Comparison of ENCODE assay signal across 12 cellular contexts in the genomic region with DNA sequence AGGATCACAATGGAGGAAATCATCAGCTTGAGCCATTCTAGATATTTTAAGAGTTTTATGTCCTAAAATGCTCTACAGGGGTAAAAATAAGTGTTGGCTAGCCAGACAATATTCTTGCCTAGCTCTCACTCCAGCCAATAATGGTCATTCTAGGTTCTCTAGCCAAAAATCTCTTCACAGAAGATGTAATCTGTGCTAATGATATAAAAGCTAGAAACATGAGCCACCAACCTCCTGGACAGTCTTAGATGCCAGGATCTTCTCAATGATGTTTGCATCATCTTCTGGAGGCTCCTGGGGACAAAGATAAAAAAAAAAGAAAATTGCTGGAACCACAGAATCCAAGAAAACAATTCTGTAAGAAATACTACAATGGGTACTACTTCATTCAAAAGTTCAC.
DNase-seq lines count a peak whose midpoint lies in the region; ATAC-seq and TF ChIP-seq lines count a peak whose summit lies in the region.
"Had no signal": no experiment of that assay in that cellular context is flagged by ENCODE, and none has a peak within 500 bp of the region (broad histone marks: within the 10 kb centered on the region; RNA-seq: fewer than 3 reads in every experiment).

No MANE protein-coding gene starts in this region.

- no peak for TF ChIP-seq CTCF in AG10803 (conservative IDR thresholded peaks at IDR 0.05; ENCODE audit: low read length)

- peaks cover 18% of the 10 kb centered on the region for H3K4me1 ChIP-seq in adipocyte (ENCODE audit: control insufficient read depth, insufficient read depth, low read length)
- H3K4me1 ChIP-seq: BE2C had no signal

- no peak overlapping the region for H3K9ac ChIP-seq in adipocyte (ENCODE audit: low read length)

- DNase-seq in AG10803 (ENCODE audit: low read depth), result peak; percentile 74
- DNase-seq in GM03348 (ENCODE audit: low spot score), result peak; percentile 21
- DNase-seq in adipocyte (ENCODE audit: low read depth), result peak; percentile 26
- no peak for DNase-seq in sciatic nerve (ENCODE audit: low spot score)
- no peak for DNase-seq in NCI-H2081 (lab: John Stamatoyannopoulos, UW)
- no peak for DNase-seq in HPDE6-E6E7 (ENCODE audit: extremely low spot score)
- DNase-seq in SIG-M5 treated with dmso at 0.1 percent for 504 hours (lab: John Stamatoyannopoulos, UW; ENCODE audit: unreplicated experiment), result no peak
- DNase-seq: BE2C; CD4-positive, alpha-beta memory T cell; DMS79; EL; HCEC 1CT had no signal

- H3K4me3 ChIP-seq in AG10803 (ENCODE audit: low read length) (no peak overlapping the region), adipocyte (ENCODE audit: low read length) (no peak overlapping the region)

- intact Hi-C loops in sciatic nerve (cut with DNase I), result no loop called here

- ATAC-seq in sciatic nerve, result peak; percentile 61

- H3K27me3 ChIP-seq in adipocyte (replicated peaks; ENCODE audit: control insufficient read depth, insufficient read depth, low read length), result no peaks in the 10 kb centered on the region
- H3K27me3 ChIP-seq: BE2C had no signal

- peaks cover 33% of the 10 kb centered on the region for H3K36me3 ChIP-seq in adipocyte (ENCODE audit: control insufficient read depth, insufficient read depth, low read length, severe bottlenecking)

- no peaks in the 10 kb centered on the region for H3K9me3 ChIP-seq in adipocyte (ENCODE audit: control insufficient read depth, low read length)
- H3K9me3 ChIP-seq: BE2C had no signal

Comparison
In these comparisons a context has a peak if more than half of its experiments do, and no peak if none do; other contexts are left out.
1. DNase-seq: peak in AG10803 (single experiment), GM03348 (single experiment) and adipocyte (single experiment); none in sciatic nerve (single experiment), NCI-H2081 (0 of 2), HPDE6-E6E7 (single experiment) and SIG-M5 treated with dmso at 0.1 percent for 504 hours (single experiment).